ENCODE assay signal across 8 cellular contexts in the genomic region with DNA sequence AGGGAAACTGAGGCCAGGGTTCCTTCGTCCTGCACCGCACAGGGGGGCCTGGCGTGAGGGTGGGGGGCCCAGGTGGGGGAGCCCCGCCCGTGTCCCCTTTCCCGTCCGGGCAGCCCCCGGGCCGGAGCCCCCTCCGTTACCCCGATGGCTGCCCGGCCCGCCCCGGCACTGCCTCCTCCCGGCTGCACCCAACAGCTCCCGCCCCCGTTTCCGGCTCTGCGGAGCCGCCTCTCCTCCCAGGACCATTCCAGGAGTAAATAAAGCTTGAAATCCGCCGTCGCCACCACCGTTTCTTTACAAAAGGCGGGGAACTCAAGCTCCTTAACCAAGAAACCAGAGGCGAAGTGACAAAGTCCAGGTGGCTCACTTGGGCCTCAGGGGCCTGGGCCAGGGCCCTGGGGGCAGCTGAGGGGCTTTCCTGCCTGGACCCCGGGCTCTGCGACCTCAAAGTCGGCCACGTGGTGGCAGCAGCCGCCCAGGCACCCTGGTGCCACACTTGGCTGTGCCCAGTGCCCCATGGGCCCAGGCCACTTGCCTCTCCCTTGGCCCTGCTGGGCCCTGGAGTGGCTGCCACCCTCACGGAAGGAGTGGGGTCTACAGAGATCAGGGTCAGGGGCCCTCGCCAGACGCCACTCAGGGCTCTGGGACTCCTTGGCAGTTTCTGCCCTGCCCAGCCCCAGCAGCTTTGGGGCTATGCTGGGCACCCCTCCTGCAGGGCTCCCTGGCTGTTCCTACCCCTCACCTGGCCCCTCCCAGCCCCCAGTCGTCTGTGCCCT. TPM values are rescaled to one million over a fixed set of nuclear protein-coding genes. Genes with fewer than 3 reads are reported as not detected.
DNase-seq lines count a peak whose midpoint lies in the region; ATAC-seq and TF ChIP-seq lines count a peak whose summit lies in the region.

No MANE protein-coding gene starts in this region.

- H3K27me3 ChIP-seq in KMS-11 (ENCODE audit: insufficient read depth, low read depth): peaks cover 56% of the 10 kb centered on the region

- peak overlapping the region; percentile 85 for H2AFZ ChIP-seq in KMS-11 (ENCODE audit: low read depth)

- no peaks in the 10 kb centered on the region for H3K36me3 Mint-ChIP-seq in neural crest cell (ENCODE audit: low read depth)

- no peak overlapping the region; the same call in 1 of the 2 replicates for H3K9ac ChIP-seq in KMS-11

- POLR2A ChIA-PET in RWPE1 (lab: Yijun Ruan, JAX; ENCODE audit: low non-redundant PET): interaction anchor here (1.6 kb wide), 1 partner anchor 187 kb away, joined by 10 read pairs; no protein-coding TSS in a partner anchor

- TF ChIP-seq CTCF in KMS-11 (conservative IDR thresholded peaks at IDR 0.05; ENCODE audit: low read depth, low read length): peak; percentile 70; the same call in 1 of the 2 replicates
- peak; percentile 92 for TF ChIP-seq CTCF in RWPE1 (conservative IDR thresholded peaks at IDR 0.05; ENCODE audit: low read depth)
- peak; percentile 90 for TF ChIP-seq CTCF in fibroblast of villous mesenchyme (IDR thresholded peaks at IDR 0.05; ENCODE audit: insufficient read depth, low read depth, low read length)
- TF ChIP-seq CTCF in neural crest cell (conservative IDR thresholded peaks at IDR 0.05): peak; percentile 96

- H3K4me2 ChIP-seq in KMS-11: peak overlapping the region; percentile 82

- H3K27me3 Mint-ChIP-seq in neural crest cell (ENCODE audit: low read depth): no peaks in the 10 kb centered on the region

- no peaks in the 10 kb centered on the region for H3K4me1 ChIP-seq in KMS-11 (ENCODE audit: low read depth, poor library complexity, severe bottlenecking)

- H3K27ac Mint-ChIP-seq in neural crest cell (ENCODE audit: unreplicated experiment): peak overlapping the region; percentile 84

- H3K9me3 Mint-ChIP-seq in neural crest cell: no peaks in the 10 kb centered on the region

- no peaks in the 10 kb centered on the region for H4K20me1 ChIP-seq in KMS-11 (ENCODE audit: insufficient read depth)

- H3K4me3 Mint-ChIP-seq in neural crest cell: peak overlapping the region; percentile 94

- peaks cover 18% of the 10 kb centered on the region for H3K4me1 Mint-ChIP-seq in neural crest cell

- H3K4me3 ChIP-seq in KMS-11 (IDR thresholded peaks at IDR 0.05; ENCODE audit: insufficient read depth, low read depth, low read length): no peak overlapping the region
- peak overlapping the region; percentile 68 for H3K4me3 ChIP-seq in fibroblast of villous mesenchyme (ENCODE audit: low read depth, low read length)

- H3K27ac ChIP-seq in KMS-11 (0 out of 2 replicates have a peak overlapping the region, but pooled peaks have one; percentile 11), RWPE1 (peak overlapping the region; percentile 97)

- CTCF ChIA-PET in RWPE1 (lab: Yijun Ruan, JAX): interaction anchor here (0.6 to 4.1 kb wide), 25 partner anchors 9 to 340 kb away, joined by 3 to 86 read pairs (median 5); a partner anchor contains a TSS

- DNase-seq in DMS79 (lab: John Stamatoyannopoulos, UW) (peak; percentile 83), RWPE1 (ENCODE audit: low spot score) (peak; percentile 81), fibroblast of villous mesenchyme (ENCODE audit: low read depth) (peak; percentile 89), neural crest cell (ENCODE audit: low read depth, low spot score) (peak; percentile 83), stromal cell of bone marrow (ENCODE audit: low read depth) (peak; percentile 80)
- DNase-seq in activated effector memory CD4-positive, alpha-beta T cell treated with anti-CD3 and anti-CD28 coated beads, Interleukin-2, amount 50 U/mL, for 16 hours: peak; percentile 95

- H3K79me2 ChIP-seq in KMS-11 (ENCODE audit: insufficient read depth, low read depth): no peaks in the 10 kb centered on the region

- H3K36me3 ChIP-seq in KMS-11 (ENCODE audit: insufficient read depth): no peaks in the 10 kb centered on the region

- peak; percentile 65 for ATAC-seq in GM21723 (IDR thresholded peaks at IDR 0.05; ENCODE audit: unreplicated experiment)

RNA-seq across cellular contexts. Expression of a gene that starts 0.5 kb away (rescaled TPM):
- 20.7 and 30.3 TPM in 2 replicates for total RNA-seq in fibroblast of villous mesenchyme
- 80.9 and 93.7 TPM in 2 replicates for total RNA-seq in neural crest cell

RNA-seq across cellular contexts. Expression of a gene that starts 33.0 kb away (rescaled TPM):
- 26.8 and 32.9 TPM in 2 replicates for total RNA-seq in fibroblast of villous mesenchyme
- total RNA-seq in neural crest cell: 58.9 and 62.0 TPM in 2 replicates
